Comparison of ENCODE assay signal across 9 cellular contexts in the genomic region with DNA sequence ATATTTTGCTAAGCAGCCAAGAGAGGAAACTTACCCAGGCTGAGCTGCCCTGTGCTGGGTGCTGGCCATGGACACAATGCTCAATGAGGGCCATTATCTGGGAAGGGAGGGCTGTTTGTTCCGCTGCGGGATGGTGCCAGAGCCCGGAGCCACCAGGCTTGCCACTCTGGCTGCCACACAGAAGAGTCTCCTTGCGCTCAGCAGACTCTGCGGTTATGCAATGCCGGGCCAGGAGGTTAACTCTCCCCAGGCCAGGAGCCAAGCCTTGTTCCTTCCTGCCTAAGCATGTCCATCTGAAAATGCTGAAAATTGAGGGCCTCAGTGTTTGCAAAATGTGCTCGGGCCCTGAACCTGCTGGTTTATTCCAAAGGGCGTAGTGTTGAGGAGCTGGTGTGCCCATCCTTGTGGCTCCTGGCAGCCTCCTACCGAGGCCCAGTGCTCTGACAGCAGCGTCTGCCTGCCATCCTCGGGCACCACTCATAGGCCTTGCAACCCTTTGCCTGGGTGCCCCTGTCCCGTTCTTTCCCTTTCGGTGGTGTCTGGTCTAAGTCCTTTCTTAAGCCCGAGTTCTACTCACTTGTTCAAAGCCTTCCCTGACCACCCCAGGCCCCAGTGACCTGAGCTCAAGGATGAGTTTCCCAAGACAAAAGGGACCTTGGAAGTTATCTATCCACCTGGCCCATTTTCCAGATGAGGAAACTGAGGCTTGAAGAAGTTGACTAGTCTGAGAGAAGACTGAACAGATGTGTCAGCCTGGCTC.
A peak's percentile ranks its signal among the peaks of the same experiment; 100 is the strongest.
DNase-seq lines count a peak whose midpoint lies in the region; ATAC-seq and TF ChIP-seq lines count a peak whose summit lies in the region.
"Had no signal": no experiment of that assay in that cellular context is flagged by ENCODE, and none has a peak within 500 bp of the region (broad histone marks: within the 10 kb centered on the region; RNA-seq: fewer than 3 reads in every experiment).

No MANE protein-coding gene starts in this region.

- ATAC-seq in body of pancreas = peak; percentile 85
- peak; percentile 92 to 99 (median 95) for ATAC-seq in heart right ventricle
- no peak for ATAC-seq in CD4-positive, alpha-beta T cell (ENCODE audit: poor library complexity)
- ATAC-seq in GM21786 (IDR thresholded peaks at IDR 0.05; ENCODE audit: unreplicated experiment) = no peak

- H3K27me3 Mint-ChIP-seq in progenitor cell of endocrine pancreas = peaks cover 10% of the 10 kb centered on the region
- no peaks in the 10 kb centered on the region for H3K27me3 Mint-ChIP-seq in CD4-positive, alpha-beta T cell

- CTCF ChIA-PET in CD4-positive, alpha-beta T cell (lab: Charles Lee) = no interaction called here

- no peak overlapping the region for H2AFZ ChIP-seq in smooth muscle cell (ENCODE audit: low read depth)

- H3K9me3 ChIP-seq in body of pancreas = no peaks in the 10 kb centered on the region
- H3K9me3 ChIP-seq in heart right ventricle = no peaks in the 10 kb centered on the region
- H3K9me3 ChIP-seq in CD4-positive, alpha-beta T cell (ENCODE audit: control insufficient read depth, low read length) = no peaks in the 10 kb centered on the region
- H3K9me3 ChIP-seq in smooth muscle cell (replicated peaks; ENCODE audit: low read depth) = no peaks in the 10 kb centered on the region

- no peaks in the 10 kb centered on the region for H3K36me3 ChIP-seq in body of pancreas (replicated peaks in 1 of 2; ENCODE audit: insufficient read depth in 1 of 2, low read depth in 2 of 2)
- no peaks in the 10 kb centered on the region for H3K36me3 ChIP-seq in heart right ventricle
- no peaks in the 10 kb centered on the region for H3K36me3 ChIP-seq in smooth muscle cell (ENCODE audit: low read depth)

- H3K4me3 ChIP-seq in body of pancreas (no peak overlapping the region), heart right ventricle (no peak overlapping the region), smooth muscle cell (no peak overlapping the region)

- no peak overlapping the region for H3K4me2 ChIP-seq in smooth muscle cell

- no peaks in the 10 kb centered on the region for H3K36me3 Mint-ChIP-seq in progenitor cell of endocrine pancreas (ENCODE audit: insufficient read depth)
- no peaks in the 10 kb centered on the region for H3K36me3 Mint-ChIP-seq in CD4-positive, alpha-beta T cell (ENCODE audit: low read depth)

- TF ChIP-seq CTCF in body of pancreas (IDR thresholded peaks at IDR 0.05) (no peak), heart right ventricle (IDR thresholded peaks at IDR 0.05) (no peak), progenitor cell of endocrine pancreas (IDR thresholded peaks at IDR 0.05; ENCODE audit: unreplicated experiment) (no peak), smooth muscle cell (IDR thresholded peaks at IDR 0.05; ENCODE audit: borderline replicate concordance, insufficient read depth, poor library complexity, severe bottlenecking) (no peak)
- TF ChIP-seq CTCF in CD4-positive, alpha-beta T cell (IDR thresholded peaks at IDR 0.05) = no peak

- peaks cover 19% of the 10 kb centered on the region for H3K79me2 ChIP-seq in smooth muscle cell (ENCODE audit: low read depth)

- H3K9me3 Mint-ChIP-seq in progenitor cell of endocrine pancreas (ENCODE audit: low read depth) = no peaks in the 10 kb centered on the region
- no peaks in the 10 kb centered on the region for H3K9me3 Mint-ChIP-seq in CD4-positive, alpha-beta T cell
- H3K9me3 Mint-ChIP-seq: neural crest cell had no signal

- peaks cover 15% of the 10 kb centered on the region for H3K4me1 ChIP-seq in body of pancreas
- H3K4me1 ChIP-seq in heart right ventricle = peaks cover 9 to 30% (median 22%) of the 10 kb centered on the region in 9 donors
- peaks cover 4% of the 10 kb centered on the region for H3K4me1 ChIP-seq in smooth muscle cell (ENCODE audit: low read depth)

- in situ Hi-C loops in G401 (cut with HindIII; ENCODE audit: low sequenced_read_pairs) = no loop called here

- no peak overlapping the region for H3K9ac ChIP-seq in smooth muscle cell (ENCODE audit: low read depth)

- peaks cover 5% of the 10 kb centered on the region for H4K20me1 ChIP-seq in smooth muscle cell (ENCODE audit: low read depth)

- H3K4me3 Mint-ChIP-seq in progenitor cell of endocrine pancreas (ENCODE audit: low read depth) = no peak overlapping the region
- H3K4me3 Mint-ChIP-seq in CD4-positive, alpha-beta T cell = no peak overlapping the region
- H3K4me3 Mint-ChIP-seq: neural crest cell had no signal

- H3K4me1 Mint-ChIP-seq in progenitor cell of endocrine pancreas (ENCODE audit: low read depth) = peaks cover 4% of the 10 kb centered on the region
- H3K4me1 Mint-ChIP-seq in CD4-positive, alpha-beta T cell (ENCODE audit: low read depth) = peaks cover 15% of the 10 kb centered on the region
- H3K4me1 Mint-ChIP-seq: neural crest cell had no signal

- 45 to 58% methylated on average over 12 to 14 of the region's 14 CpGs for WGBS in body of pancreas, 2 donors
- WGBS in heart right ventricle, 2 donors = 51 to 52% methylated on average over 14 of the region's 14 CpGs
- 89% methylated on average over 14 of the region's 14 CpGs for WGBS in smooth muscle cell (ENCODE audit: low lambda C conversion rate)

- intact Hi-C loops in body of pancreas (cut with DNase I) (no loop called here), heart right ventricle (cut with DNase I) (no loop called here)
- intact Hi-C loops in CD4-positive, alpha-beta T cell (cut with DNase I, micrococcal nuclease) = no loop called here

- no peak for TF ChIP-seq POLR2A in body of pancreas (IDR thresholded peaks at IDR 0.05)

- DNase-seq in G401 (ENCODE audit: low spot score) = peak; percentile 94
- peak; percentile 71 to 92 (median 88) for DNase-seq in body of pancreas
- peak; percentile 79 to 82 for DNase-seq in heart right ventricle
- DNase-seq in progenitor cell of endocrine pancreas (ENCODE audit: low spot score, unreplicated experiment) = peak; percentile 4
- no peak for DNase-seq in CD4-positive, alpha-beta T cell
- no peak for DNase-seq in smooth muscle cell (lab: John Stamatoyannopoulos, UW; ENCODE audit: unreplicated experiment)
- DNase-seq in NCI-H1105 treated with DMSO at 0.1 percent for 48 hours (lab: John Stamatoyannopoulos, UW) = no peak

- POLR2A ChIA-PET in CD4-positive, alpha-beta T cell (lab: Charles Lee) = no interaction called here

- no peaks in the 10 kb centered on the region for H3K27me3 ChIP-seq in body of pancreas
- no peaks in the 10 kb centered on the region for H3K27me3 ChIP-seq in heart right ventricle
- no peaks in the 10 kb centered on the region for H3K27me3 ChIP-seq in CD4-positive, alpha-beta T cell (ENCODE audit: control insufficient read depth, insufficient read depth, low read length)
- H3K27me3 ChIP-seq in smooth muscle cell (ENCODE audit: low read depth) = no peaks in the 10 kb centered on the region

- H3K27ac ChIP-seq in body of pancreas (peak overlapping the region; percentile 32 to 49 (median 42)), heart right ventricle (peak overlapping the region in 3 of 10 donors; percentile 2 to 15 (median 3)), smooth muscle cell (ENCODE audit: low read depth) (no peak overlapping the region)
- H3K27ac ChIP-seq in CD4-positive, alpha-beta T cell (ENCODE audit: low read depth, low read length) = no peak overlapping the region

- H3F3A ChIP-seq in smooth muscle cell (ENCODE audit: low read depth) = peaks cover 3% of the 10 kb centered on the region

- no peak overlapping the region for H3K27ac Mint-ChIP-seq in progenitor cell of endocrine pancreas
- H3K27ac Mint-ChIP-seq in CD4-positive, alpha-beta T cell = no peak overlapping the region

Comparison
In these comparisons a context has a peak if more than half of its experiments do, and no peak if none do; other contexts are left out.
1. DNase-seq: peak in G401 (single experiment), body of pancreas (4 of 4), heart right ventricle (2 of 2) and progenitor cell of endocrine pancreas (single experiment); none in CD4-positive, alpha-beta T cell (0 of 10), smooth muscle cell (single experiment) and NCI-H1105 treated with DMSO at 0.1 percent for 48 hours (single experiment).
2. ATAC-seq: peak in body of pancreas (single experiment) and heart right ventricle (8 of 8); none in CD4-positive, alpha-beta T cell (single experiment) and GM21786 (single experiment).
3. H3K27ac ChIP-seq: peak in body of pancreas (4 of 4); none in CD4-positive, alpha-beta T cell (single experiment) and smooth muscle cell (single experiment).